ENCODE assay signal across 19 cellular contexts in the genomic region with DNA sequence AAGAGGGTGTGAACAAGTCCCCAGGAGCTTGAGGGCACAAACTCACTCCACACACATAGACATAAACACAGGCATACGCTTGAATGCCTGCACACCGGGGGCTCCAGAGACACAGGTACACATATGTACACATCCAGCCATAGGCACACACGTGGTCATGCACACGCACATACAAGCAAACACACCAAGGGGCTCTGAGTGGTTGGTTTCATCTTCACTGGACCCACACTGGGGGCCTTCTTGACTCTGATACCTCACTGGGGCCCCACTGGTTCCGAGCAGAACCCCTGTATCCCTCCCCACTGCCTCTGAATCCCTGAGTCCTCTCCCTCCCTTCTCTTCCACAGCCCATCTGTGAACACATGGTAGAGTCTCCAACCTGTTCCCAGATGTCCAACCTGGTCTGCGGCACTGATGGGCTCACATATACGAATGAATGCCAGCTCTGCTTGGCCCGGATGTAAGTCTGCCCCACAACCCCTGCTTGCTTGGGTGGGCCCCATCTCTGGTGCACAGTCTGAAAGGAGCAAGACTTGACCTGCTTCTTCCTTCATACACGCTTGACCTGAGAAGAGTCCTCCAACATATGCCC. TPM values are rescaled to one million over a fixed set of nuclear protein-coding genes. Genes with fewer than 3 reads are reported as not detected.
DNase-seq lines count a peak whose midpoint lies in the region; TF ChIP-seq lines count a peak whose summit lies in the region.
"Had no signal": no experiment of that assay in that cellular context is flagged by ENCODE, and none has a peak within 500 bp of the region (broad histone marks: within the 10 kb centered on the region; RNA-seq: fewer than 3 reads in every experiment).

No MANE protein-coding gene starts in this region.

- no peak overlapping the region for H3K27ac ChIP-seq in right atrium auricular region
- H3K27ac ChIP-seq in RWPE1 = peak overlapping the region; percentile 1; the same call in 1 of the 2 replicates
- H3K27ac ChIP-seq in spleen = no peak overlapping the region
- H3K27ac ChIP-seq: HL-60 had no signal

- DNase-seq in cardiac septum (ENCODE audit: low spot score) = peak; percentile 70
- DNase-seq in right atrium auricular region (ENCODE audit: low spot score) = no peak
- no peak for DNase-seq in RWPE1 (ENCODE audit: low spot score)
- peak; percentile 32 for DNase-seq in spleen
- no peak for DNase-seq in NCI-H526 treated with DMSO at 0.1 percent for 48 hours (lab: John Stamatoyannopoulos, UW)
- no peak for DNase-seq in DMS53 treated with DMSO at 0.1 percent for 48 hours (lab: John Stamatoyannopoulos, UW; ENCODE audit: unreplicated experiment)
- DNase-seq: ACHN; BE2C; C1 segment of cervical spinal cord; CD4-positive, CD25-positive, alpha-beta regulatory T cell; CD8-positive, alpha-beta memory T cell; COR-L47; DND-41; EL; HCEC 1CT had no signal

- POLR2A ChIA-PET in RWPE1 (lab: Yijun Ruan, JAX; ENCODE audit: low non-redundant PET) = interaction anchor here (0.6 kb wide), 1 partner anchor 149 kb away, joined by 3 read pairs; no protein-coding TSS in a partner anchor

- WGBS in spleen, 5 donors = 92 to 95% (median 94%) methylated on average over 9 of the region's 9 CpGs

- intact Hi-C loops in cardiac septum (cut with DNase I) (no loop called here), spleen (cut with DNase I; ENCODE audit: low total_unique reads) (no loop called here)

- H3K9me3 ChIP-seq in right atrium auricular region (no peaks in the 10 kb centered on the region), spleen (no peaks in the 10 kb centered on the region)
- H3K9me3 ChIP-seq: BE2C had no signal

- H3K4me3 ChIP-seq in right atrium auricular region (no peak overlapping the region), spleen (no peak overlapping the region)
- H3K4me3 ChIP-seq: GM12878 had no signal

- no peaks in the 10 kb centered on the region for H3K27me3 ChIP-seq in right atrium auricular region
- H3K27me3 ChIP-seq in spleen (replicated peaks in 1 of 7) = no peaks in the 10 kb centered on the region
- H3K27me3 ChIP-seq: BE2C had no signal

- H3K4me1 ChIP-seq in right atrium auricular region (no peaks in the 10 kb centered on the region), spleen (peaks cover 0 to 11% (median 2%) of the 10 kb centered on the region in 6 donors)
- H3K4me1 ChIP-seq: BE2C had no signal

- TF ChIP-seq CTCF in right atrium auricular region (IDR thresholded peaks at IDR 0.05) = no peak
- TF ChIP-seq CTCF in RWPE1 (conservative IDR thresholded peaks at IDR 0.05; ENCODE audit: low read depth) = no peak
- TF ChIP-seq CTCF in spleen (IDR thresholded peaks at IDR 0.05 in 8 of 11, conservative IDR thresholded peaks at IDR 0.05 in 3 of 11) = no peak

- peaks cover 12% of the 10 kb centered on the region for H3K36me3 ChIP-seq in right atrium auricular region
- peaks cover 0 to 37% (median 1%) of the 10 kb centered on the region in 6 donors for H3K36me3 ChIP-seq in spleen

- TF ChIP-seq POLR2A in spleen (IDR thresholded peaks at IDR 0.05) = no peak

- CTCF ChIA-PET in RWPE1 (lab: Yijun Ruan, JAX) = interaction anchor here (0.7 to 0.9 kb wide), 2 partner anchors 14 to 57 kb away, joined by 3 to 4 read pairs; no protein-coding TSS in a partner anchor

RNA-seq across cellular contexts. Expression of gene SPINK4, which starts 6.4 kb away (rescaled TPM):
- total RNA-seq in cardiac septum = not detected
- total RNA-seq in right atrium auricular region = not detected
- not detected for total RNA-seq in spleen
- polyA plus RNA-seq in spleen = under 1 TPM in 1 of 3 donors, not detected in 2; 0.67 TPM
- total RNA-seq: CD4-positive, CD25-positive, alpha-beta regulatory T cell; CD8-positive, alpha-beta memory T cell; G401; GM12878; HT1080 had no signal
- polyA plus RNA-seq: CD4-positive, CD25-positive, alpha-beta regulatory T cell; CD8-positive, alpha-beta memory T cell; GM12878 had no signal

RNA-seq across cellular contexts. Expression of gene BAG1, which starts 18.1 kb away (rescaled TPM):
- 150 TPM for total RNA-seq in cardiac septum
- 100 to 1,000 TPM; 162 to 166 TPM for total RNA-seq in right atrium auricular region
- 10 to 100 TPM; 49.9 to 91.8 (median 71.0) TPM for total RNA-seq in spleen
- 100 to 1,000 TPM in 1 of 3 donors, 10 to 100 TPM in 2; 57.3 to 102 (median 70.7) TPM for polyA plus RNA-seq in spleen

RNA-seq across cellular contexts. Expression of gene CHMP5, which starts 18.5 kb away (rescaled TPM):
- total RNA-seq in cardiac septum (53.8 TPM), right atrium auricular region (10 to 100 TPM; 44.0 to 51.1 TPM), spleen (10 to 100 TPM; 43.6 to 56.7 (median 52.4) TPM)
- polyA plus RNA-seq in spleen = 10 to 100 TPM; 53.6 to 75.9 (median 59.0) TPM

RNA-seq across cellular contexts. Expression of gene NFX1, which starts 44.0 kb away (rescaled TPM):
- total RNA-seq in cardiac septum = 38.0 TPM
- total RNA-seq in right atrium auricular region = 10 to 100 TPM; 23.7 to 29.1 TPM
- total RNA-seq in spleen = 10 to 100 TPM; 39.3 to 57.5 (median 46.2) TPM
- polyA plus RNA-seq in spleen = 10 to 100 TPM; 10.5 to 14.5 (median 14.5) TPM

Comparison
In these comparisons a context has a peak if more than half of its experiments do, and no peak if none do; other contexts are left out.
1. DNase-seq: peak in cardiac septum (single experiment) and spleen (single experiment); none in right atrium auricular region (single experiment), RWPE1 (single experiment), NCI-H526 treated with DMSO at 0.1 percent for 48 hours (single experiment) and DMS53 treated with DMSO at 0.1 percent for 48 hours (single experiment).